22 cellular contexts compared by ENCODE assay signal in the genomic region with DNA sequence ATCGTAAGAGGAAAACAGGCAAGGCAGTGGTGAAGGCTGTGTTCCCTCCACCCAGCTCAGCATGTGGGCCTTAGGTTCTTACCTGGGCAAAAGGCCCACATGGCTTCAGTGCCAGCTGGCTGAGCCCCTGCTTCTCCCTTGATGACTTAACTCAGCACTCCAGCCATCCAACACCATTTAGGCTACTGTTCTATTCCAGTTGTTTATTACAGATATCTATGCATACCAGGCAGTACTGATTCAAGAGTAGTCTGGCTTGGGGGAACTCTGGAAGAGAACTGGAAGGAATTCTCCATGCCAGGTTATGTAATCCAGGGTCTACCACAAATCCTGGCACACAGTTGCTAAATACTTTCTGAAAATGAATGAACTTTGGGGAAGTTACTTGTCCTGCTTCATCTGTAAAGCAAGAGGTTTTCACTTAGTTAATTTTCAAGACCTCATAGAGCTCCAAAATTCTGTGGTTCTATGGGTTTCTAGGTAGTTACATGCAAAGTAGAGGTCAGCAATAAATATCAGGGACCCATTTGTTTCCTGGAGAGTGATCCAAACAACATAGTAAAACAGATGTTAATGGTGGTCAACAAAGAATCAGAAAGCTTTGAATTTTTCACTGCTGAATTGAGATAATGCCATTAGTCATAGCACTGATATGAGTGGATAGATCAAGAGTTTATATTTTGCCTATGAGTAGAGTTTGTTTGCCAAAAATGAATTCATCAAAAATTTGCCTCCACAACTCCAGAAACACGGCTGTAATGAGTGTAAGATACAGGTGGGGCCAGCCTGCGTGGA.
DNase-seq lines count a peak whose midpoint lies in the region; ATAC-seq and TF ChIP-seq lines count a peak whose summit lies in the region.
"Had no signal": no experiment of that assay in that cellular context is flagged by ENCODE, and none has a peak within 500 bp of the region (broad histone marks: within the 10 kb centered on the region; RNA-seq: fewer than 3 reads in every experiment).

No MANE protein-coding gene starts in this region.

- H2AFZ ChIP-seq in mesenchymal stem cell (ENCODE audit: low read depth, low read length): no peak overlapping the region

- H3K18ac ChIP-seq in mesenchymal stem cell (ENCODE audit: low read depth in 1 of 2, low read length in 2 of 2): no peak overlapping the region

- DNase-seq in AG10803 (ENCODE audit: low read depth): peak; percentile 37
- DNase-seq in NCI-H226: peak; percentile 83
- peak; percentile 90 for DNase-seq in fibroblast of the aortic adventitia (ENCODE audit: low read depth)
- DNase-seq in mesenchymal stem cell: no peak
- DNase-seq in CD4-positive, alpha-beta memory T cell: no peak
- no peak for DNase-seq in natural killer cell
- no peak for DNase-seq in tibial artery
- DNase-seq: activated CD4-positive, alpha-beta T cell treated with anti-CD3 and anti-CD28 coated beads for 48 hours; activated CD8-positive, alpha-beta memory T cell treated with anti-CD3 and anti-CD28 coated beads for 24 hours; activated effector memory CD4-positive, alpha-beta T cell treated with Interleukin-2 at 50 U/mL for 16 hours; activated naive CD8-positive, alpha-beta T cell treated with anti-CD3 and anti-CD28 coated beads, Interleukin-2, amount 10 ng/mL, durations not matched to agents 7 days and 5 days; AML-193; CD4-positive, alpha-beta T cell; KBM-7; NCI-H2081 treated with DMSO at 0.1 percent for 48 hours; NCI-H446; SHP77; stimulated activated naive CD8-positive, alpha-beta T cell treated with anti-CD3 and anti-CD28 coated beads, Interleukin-15, Interleukin-2, amounts not matched to agents 100 U/mL and 50 U/mL, for 24 hours had no signal

- no peak overlapping the region for H3K4me3 ChIP-seq in AG10803 (ENCODE audit: low read length)
- no peak overlapping the region for H3K4me3 ChIP-seq in fibroblast of the aortic adventitia (ENCODE audit: low read depth, low read length)
- H3K4me3 ChIP-seq in mesenchymal stem cell (ENCODE audit: insufficient read depth in 1 of 2, low read depth in 1 of 2, low read length in 2 of 2): no peak overlapping the region
- H3K4me3 ChIP-seq in CD4-positive, alpha-beta memory T cell (ENCODE audit: low read length in 2 of 2): no peak overlapping the region
- H3K4me3 ChIP-seq in tibial artery: no peak overlapping the region
- H3K4me3 ChIP-seq: thoracic aorta had no signal

- H2BK12ac ChIP-seq in mesenchymal stem cell (ENCODE audit: low read length in 2 of 2): peak overlapping the region; percentile 62 to 75

- no peaks in the 10 kb centered on the region for H3K9me3 Mint-ChIP-seq in CD4-positive, alpha-beta memory T cell
- H3K9me3 Mint-ChIP-seq in natural killer cell: no peaks in the 10 kb centered on the region
- H3K9me3 Mint-ChIP-seq: activated naive CD8-positive, alpha-beta T cell treated with anti-CD3 and anti-CD28 coated beads, Interleukin-2, amount 10 ng/mL, durations not matched to agents 7 days and 5 days; CD4-positive, alpha-beta T cell; memory B cell had no signal

- ATAC-seq in natural killer cell: no peak
- no peak for ATAC-seq in HG03457 (IDR thresholded peaks at IDR 0.05; ENCODE audit: unreplicated experiment)
- ATAC-seq: stimulated activated naive CD8-positive, alpha-beta T cell treated with anti-CD3 and anti-CD28 coated beads, Interleukin-15, Interleukin-2, amounts not matched to agents 100 U/mL and 50 U/mL, for 24 hours had no signal

- H3K9ac ChIP-seq in mesenchymal stem cell (ENCODE audit: low read length): no peak overlapping the region

- WGBS in mesenchymal stem cell: 85% methylated on average over 3 of the region's 3 CpGs

- H3K14ac ChIP-seq in mesenchymal stem cell (ENCODE audit: low read length in 2 of 2): no peak overlapping the region

- no peak overlapping the region for H3K27ac ChIP-seq in mesenchymal stem cell (ENCODE audit: low read length, poor library complexity, severe bottlenecking)
- H3K27ac ChIP-seq in CD4-positive, alpha-beta memory T cell (ENCODE audit: low read depth, low read length): no peak overlapping the region
- no peak overlapping the region for H3K27ac ChIP-seq in tibial artery
- H3K27ac ChIP-seq: neutrophil, thoracic aorta had no signal

- peak overlapping the region; percentile 59 for H2BK120ac ChIP-seq in mesenchymal stem cell (ENCODE audit: low read depth, low read length)

- H3K4me1 ChIP-seq in mesenchymal stem cell (ENCODE audit: control insufficient read depth, insufficient read depth, low read depth, low read length): peaks cover 1% of the 10 kb centered on the region
- H3K4me1 ChIP-seq in CD4-positive, alpha-beta memory T cell (ENCODE audit: insufficient read depth, low read length): no peaks in the 10 kb centered on the region
- H3K4me1 ChIP-seq in tibial artery: peaks cover 0 to 12% (median 0%) of the 10 kb centered on the region in 4 donors

- peaks cover 8 to 19% of the 10 kb centered on the region in 2 donors for H3K27me3 Mint-ChIP-seq in CD4-positive, alpha-beta memory T cell
- H3K27me3 Mint-ChIP-seq in natural killer cell (ENCODE audit: low read depth in 2 of 2): peaks cover 9 to 13% of the 10 kb centered on the region in 2 donors
- H3K27me3 Mint-ChIP-seq: memory B cell had no signal

- H3K27ac Mint-ChIP-seq in CD4-positive, alpha-beta memory T cell: no peak overlapping the region
- H3K27ac Mint-ChIP-seq in natural killer cell: no peak overlapping the region
- H3K27ac Mint-ChIP-seq: activated naive CD8-positive, alpha-beta T cell treated with anti-CD3 and anti-CD28 coated beads, Interleukin-2, amount 10 ng/mL, durations not matched to agents 7 days and 5 days; CD4-positive, alpha-beta T cell; memory B cell had no signal

- H3K27me3 ChIP-seq in mesenchymal stem cell (ENCODE audit: control insufficient read depth in 1 of 2, insufficient read depth in 1 of 2, low read length in 2 of 2) (no peaks in the 10 kb centered on the region), tibial artery (no peaks in the 10 kb centered on the region)
- H3K27me3 ChIP-seq in CD4-positive, alpha-beta memory T cell (ENCODE audit: insufficient read depth, low read length): peaks cover 6% of the 10 kb centered on the region
- H3K27me3 ChIP-seq: neutrophil had no signal

- H2BK15ac ChIP-seq in mesenchymal stem cell (ENCODE audit: low read depth, poor library complexity, severe bottlenecking): no peak overlapping the region

- CTCF ChIA-PET in CD4-positive, alpha-beta memory T cell (lab: Charles Lee; ENCODE audit: partially characterized antibody): no interaction called here

- H4K8ac ChIP-seq in mesenchymal stem cell (ENCODE audit: low read length): no peak overlapping the region

- H3K36me3 ChIP-seq in mesenchymal stem cell (ENCODE audit: control insufficient read depth in 1 of 2, insufficient read depth in 2 of 2, low read depth in 1 of 2, low read length in 2 of 2) (no peaks in the 10 kb centered on the region), tibial artery (no peaks in the 10 kb centered on the region)
- H3K36me3 ChIP-seq in CD4-positive, alpha-beta memory T cell (ENCODE audit: insufficient read depth, low read length): no peaks in the 10 kb centered on the region
- H3K36me3 ChIP-seq: neutrophil, thoracic aorta had no signal

- POLR2A ChIA-PET in CD4-positive, alpha-beta memory T cell (lab: Charles Lee; ENCODE audit: partially characterized antibody): no interaction called here

- H3K9me3 ChIP-seq in mesenchymal stem cell (ENCODE audit: control insufficient read depth, low read length) (no peaks in the 10 kb centered on the region), tibial artery (no peaks in the 10 kb centered on the region)
- H3K9me3 ChIP-seq in CD4-positive, alpha-beta memory T cell (ENCODE audit: control insufficient read depth in 1 of 2, low read length in 2 of 2): no peaks in the 10 kb centered on the region
- H3K9me3 ChIP-seq: neutrophil, thoracic aorta had no signal

- intact Hi-C loops in CD4-positive, alpha-beta memory T cell (cut with micrococcal nuclease): no loop called here
- intact Hi-C loops in natural killer cell (cut with micrococcal nuclease): no loop called here
- intact Hi-C loops in tibial artery (cut with DNase I; ENCODE audit: low total_unique reads): no loop called here

- no peak overlapping the region for H2BK5ac ChIP-seq in mesenchymal stem cell (ENCODE audit: low read depth, low read length, poor library complexity, severe bottlenecking)

- H3K4me3 Mint-ChIP-seq in CD4-positive, alpha-beta memory T cell: no peak overlapping the region
- H3K4me3 Mint-ChIP-seq in natural killer cell: no peak overlapping the region
- H3K4me3 Mint-ChIP-seq: activated naive CD8-positive, alpha-beta T cell treated with anti-CD3 and anti-CD28 coated beads, Interleukin-2, amount 10 ng/mL, durations not matched to agents 7 days and 5 days; CD4-positive, alpha-beta T cell; memory B cell had no signal

- TF ChIP-seq CTCF in AG10803 (conservative IDR thresholded peaks at IDR 0.05; ENCODE audit: low read length): no peak
- TF ChIP-seq CTCF in fibroblast of the aortic adventitia (IDR thresholded peaks at IDR 0.05; ENCODE audit: insufficient read depth, low read length): no peak
- TF ChIP-seq CTCF in natural killer cell (IDR thresholded peaks at IDR 0.05): no peak
- TF ChIP-seq CTCF in tibial artery (IDR thresholded peaks at IDR 0.05): no peak

- peak overlapping the region in 1 of 2 experiments; percentile 47 for H3K4ac ChIP-seq in mesenchymal stem cell (ENCODE audit: low read depth in 1 of 2, low read length in 2 of 2)

- H3K79me1 ChIP-seq in mesenchymal stem cell (replicated peaks; ENCODE audit: low read length, poor library complexity, severe bottlenecking): no peaks in the 10 kb centered on the region

- no peak overlapping the region for H4K91ac ChIP-seq in mesenchymal stem cell (ENCODE audit: low read length)

- H3K36me3 Mint-ChIP-seq in CD4-positive, alpha-beta memory T cell: no peaks in the 10 kb centered on the region
- H3K36me3 Mint-ChIP-seq in natural killer cell: no peaks in the 10 kb centered on the region
- H3K36me3 Mint-ChIP-seq: activated naive CD8-positive, alpha-beta T cell treated with anti-CD3 and anti-CD28 coated beads, Interleukin-2, amount 10 ng/mL, durations not matched to agents 7 days and 5 days; memory B cell had no signal

- no peak overlapping the region for H3K23ac ChIP-seq in mesenchymal stem cell (ENCODE audit: low read length in 2 of 2)

- H2AK5ac ChIP-seq in mesenchymal stem cell (ENCODE audit: low read length, severe bottlenecking): no peak overlapping the region

- H3K4me1 Mint-ChIP-seq in CD4-positive, alpha-beta memory T cell: no peaks in the 10 kb centered on the region
- no peaks in the 10 kb centered on the region for H3K4me1 Mint-ChIP-seq in natural killer cell
- H3K4me1 Mint-ChIP-seq: activated naive CD8-positive, alpha-beta T cell treated with anti-CD3 and anti-CD28 coated beads, Interleukin-2, amount 10 ng/mL, durations not matched to agents 7 days and 5 days; memory B cell had no signal

- no peak overlapping the region for H3K4me2 ChIP-seq in mesenchymal stem cell (ENCODE audit: low read length, poor library complexity, severe bottlenecking)

Comparison
In these comparisons a context has a peak if more than half of its experiments do, and no peak if none do; other contexts are left out.
1. DNase-seq: peak in AG10803 (single experiment), NCI-H226 (single experiment) and fibroblast of the aortic adventitia (single experiment); none in mesenchymal stem cell (single experiment), CD4-positive, alpha-beta memory T cell (0 of 5), natural killer cell (single experiment) and tibial artery (0 of 2).